Comparison of ENCODE assay signal across 32 cellular contexts in genomic region chr5:127944125-127944524, GRCh38.
"Had no signal": no experiment of that assay in that cellular context is flagged by ENCODE, and none has a peak within 500 bp of the region (broad histone marks: within the 10 kb centered on the region; RNA-seq: fewer than 3 reads in every experiment).

No MANE protein-coding gene starts in this region.

- H3K4me3 Mint-ChIP-seq: activated CD8-positive, alpha-beta memory T cell treated with anti-CD3 and anti-CD28 coated beads, Interleukin-2, amount 10 ng/mL, durations not matched to agents 7 days and 5 days; activated CD8-positive, alpha-beta T cell treated with anti-CD3 and anti-CD28 coated beads, Interleukin-2, amount 10 ng/mL, durations not matched to agents 7 days and 5 days; activated naive CD8-positive, alpha-beta T cell; central memory CD8-positive, alpha-beta T cell; dendritic cell treated with granulocyte-macrophage colony-stimulating factor and Interleukin-4, amounts not matched to agents 40 ng/mL and 50 ng/mL, for 4 days; endodermal cell; nephron; stimulated activated effector memory CD8-positive, alpha-beta T cell treated with anti-CD3 and anti-CD28 coated beads, Interleukin-12 subunit alpha, Interleukin-12 subunit beta, amount 100 ng/mL, for 72 hours; stimulated activated naive CD8-positive, alpha-beta T cell treated with anti-CD3 and anti-CD28 coated beads, Interleukin-15, Interleukin-2, amounts not matched to agents 100 ng/mL and 50 ng/mL, for 24 hours; WTC11 had no signal

- DNase-seq: activated CD4-positive, alpha-beta T cell treated with anti-CD3 and anti-CD28 coated beads for 1 hour; activated CD4-positive, alpha-beta T cell treated with anti-CD3 and anti-CD28 coated beads, Interleukin-2, amount 50 U/mL, for 1 hour; activated CD8-positive, alpha-beta memory T cell treated with anti-CD3 and anti-CD28 coated beads, Interleukin-2, amount 10 ng/mL, durations not matched to agents 7 days and 5 days; activated CD8-positive, alpha-beta T cell treated with anti-CD3 and anti-CD28 coated beads, Interleukin-2, amount 10 ng/mL, durations not matched to agents 7 days and 5 days; activated effector memory CD4-positive, alpha-beta T cell treated with Interleukin-2 at 50 U/mL for 16 hours; activated naive CD4-positive, alpha-beta T cell treated with Interleukin-2 at 50 U/mL for 16 hours; anterior cingulate cortex; endodermal cell; foreskin fibroblast; head of caudate nucleus; hypothalamus; kidney glomerular epithelial cell; lower lobe of right lung; mesenchymal stem cell; ovary; sigmoid colon; small intestine; stimulated activated CD4-positive, alpha-beta T cell treated with anti-CD3 and anti-CD28 coated beads, Interleukin-4, amount 100 ng/mL, for 24 hours; T-helper 2 cell; upper lobe of left lung had no signal

- H3K4me1 Mint-ChIP-seq: central memory CD8-positive, alpha-beta T cell had no signal

- H3K36me3 ChIP-seq: lower lobe of right lung, ovary, prostate gland, sigmoid colon, thoracic aorta, upper lobe of left lung, vagina had no signal

- H3K27me3 Mint-ChIP-seq: activated CD8-positive, alpha-beta memory T cell treated with anti-CD3 and anti-CD28 coated beads, Interleukin-2, amount 10 ng/mL, durations not matched to agents 7 days and 5 days; activated naive CD8-positive, alpha-beta T cell; central memory CD8-positive, alpha-beta T cell; dendritic cell treated with granulocyte-macrophage colony-stimulating factor and Interleukin-4, amounts not matched to agents 40 ng/mL and 50 ng/mL, for 4 days; stimulated activated naive CD8-positive, alpha-beta T cell treated with anti-CD3 and anti-CD28 coated beads, Interleukin-15, Interleukin-2, amounts not matched to agents 100 ng/mL and 50 ng/mL, for 24 hours had no signal

- H3K9me3 ChIP-seq: lower lobe of right lung, ovary, prostate gland, sigmoid colon, thoracic aorta, upper lobe of left lung, vagina had no signal

- H3K36me3 Mint-ChIP-seq: activated CD8-positive, alpha-beta memory T cell treated with anti-CD3 and anti-CD28 coated beads, Interleukin-2, amount 10 ng/mL, durations not matched to agents 7 days and 5 days; stimulated activated effector memory CD8-positive, alpha-beta T cell treated with anti-CD3 and anti-CD28 coated beads, Interleukin-12 subunit alpha, Interleukin-12 subunit beta, amount 100 ng/mL, for 72 hours; WTC11 had no signal

- H3K27me3 ChIP-seq: ovary, sigmoid colon, upper lobe of left lung, vagina had no signal

- ATAC-seq: activated CD8-positive, alpha-beta memory T cell treated with anti-CD3 and anti-CD28 coated beads, Interleukin-2, amount 10 ng/mL, durations not matched to agents 7 days and 5 days; activated CD8-positive, alpha-beta T cell treated with anti-CD3 and anti-CD28 coated beads, Interleukin-2, amount 10 ng/mL, durations not matched to agents 7 days and 5 days; esophagus mucosa; left lobe of liver; lower lobe of right lung; stimulated activated effector memory CD8-positive, alpha-beta T cell treated with anti-CD3 and anti-CD28 coated beads, Interleukin-12 subunit alpha, Interleukin-12 subunit beta, amount 100 ng/mL, for 72 hours; WTC11 had no signal

- H3K4me3 ChIP-seq: lower lobe of right lung, ovary, prostate gland, sigmoid colon, thoracic aorta, upper lobe of left lung, vagina had no signal

- H3K9me3 Mint-ChIP-seq: central memory CD8-positive, alpha-beta T cell; dendritic cell treated with granulocyte-macrophage colony-stimulating factor and Interleukin-4, amounts not matched to agents 40 ng/mL and 50 ng/mL, for 4 days; endodermal cell; nephron; stimulated activated effector memory CD8-positive, alpha-beta T cell treated with anti-CD3 and anti-CD28 coated beads, Interleukin-12 subunit alpha, Interleukin-12 subunit beta, amount 100 ng/mL, for 72 hours; stimulated activated naive CD8-positive, alpha-beta T cell treated with anti-CD3 and anti-CD28 coated beads, Interleukin-15, Interleukin-2, amounts not matched to agents 100 ng/mL and 50 ng/mL, for 24 hours; WTC11 had no signal

- H3K27ac Mint-ChIP-seq: activated CD8-positive, alpha-beta memory T cell treated with anti-CD3 and anti-CD28 coated beads, Interleukin-2, amount 10 ng/mL, durations not matched to agents 7 days and 5 days; activated CD8-positive, alpha-beta T cell treated with anti-CD3 and anti-CD28 coated beads, Interleukin-2, amount 10 ng/mL, durations not matched to agents 7 days and 5 days; activated naive CD8-positive, alpha-beta T cell; dendritic cell treated with granulocyte-macrophage colony-stimulating factor and Interleukin-4, amounts not matched to agents 40 ng/mL and 50 ng/mL, for 4 days; endodermal cell; nephron; stimulated activated effector memory CD8-positive, alpha-beta T cell treated with anti-CD3 and anti-CD28 coated beads, Interleukin-12 subunit alpha, Interleukin-12 subunit beta, amount 100 ng/mL, for 72 hours; stimulated activated naive CD8-positive, alpha-beta T cell treated with anti-CD3 and anti-CD28 coated beads, Interleukin-15, Interleukin-2, amounts not matched to agents 100 ng/mL and 50 ng/mL, for 24 hours; WTC11 had no signal

- H3K4me1 ChIP-seq: prostate gland, vagina had no signal

- H3K27ac ChIP-seq: lower lobe of right lung, ovary, prostate gland, sigmoid colon, thoracic aorta, upper lobe of left lung, vagina had no signal
